In genomic region chr10:112907893-112908292, GRCh38 we compare ENCODE assay signal across 2 cellular contexts.
TF ChIP-seq lines count a peak whose summit lies in the region.

No MANE protein-coding gene starts in this region.

TF ChIP-seq in SK-N-SH treated with all-trans-retinoic acid at 6 μM for 48 hours, 23 proteins besides CTCF, POLR2A, EP300 and RAD21 (continued from another document):
- TF ChIP-seq CREB5 (CRISPR knock-in tag; IDR thresholded peaks at IDR 0.05; ENCODE audit: low read depth) (no peak), OSR1 (CRISPR knock-in tag; IDR thresholded peaks at IDR 0.05) (no peak), ARNTL (CRISPR knock-in tag; IDR thresholded peaks at IDR 0.05; ENCODE audit: borderline replicate concordance, low read depth) (no peak)
- TF ChIP-seq, protein P1, sequence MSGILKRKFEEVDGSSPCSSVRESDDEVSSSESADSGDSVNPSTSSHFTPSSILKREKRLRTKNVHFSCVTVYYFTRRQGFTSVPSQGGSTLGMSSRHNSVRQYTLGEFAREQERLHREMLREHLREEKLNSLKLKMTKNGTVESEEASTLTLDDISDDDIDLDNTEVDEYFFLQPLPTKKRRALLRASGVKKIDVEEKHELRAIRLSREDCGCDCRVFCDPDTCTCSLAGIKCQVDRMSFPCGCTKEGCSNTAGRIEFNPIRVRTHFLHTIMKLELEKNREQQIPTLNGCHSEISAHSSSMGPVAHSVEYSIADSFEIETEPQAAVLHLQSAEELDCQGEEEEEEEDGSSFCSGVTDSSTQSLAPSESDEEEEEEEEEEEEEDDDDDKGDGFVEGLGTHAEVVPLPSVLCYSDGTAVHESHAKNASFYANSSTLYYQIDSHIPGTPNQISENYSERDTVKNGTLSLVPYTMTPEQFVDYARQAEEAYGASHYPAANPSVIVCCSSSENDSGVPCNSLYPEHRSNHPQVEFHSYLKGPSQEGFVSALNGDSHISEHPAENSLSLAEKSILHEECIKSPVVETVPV (CRISPR knock-in tag; IDR thresholded peaks at IDR 0.05), result no peak
- TF ChIP-seq, protein P2, sequence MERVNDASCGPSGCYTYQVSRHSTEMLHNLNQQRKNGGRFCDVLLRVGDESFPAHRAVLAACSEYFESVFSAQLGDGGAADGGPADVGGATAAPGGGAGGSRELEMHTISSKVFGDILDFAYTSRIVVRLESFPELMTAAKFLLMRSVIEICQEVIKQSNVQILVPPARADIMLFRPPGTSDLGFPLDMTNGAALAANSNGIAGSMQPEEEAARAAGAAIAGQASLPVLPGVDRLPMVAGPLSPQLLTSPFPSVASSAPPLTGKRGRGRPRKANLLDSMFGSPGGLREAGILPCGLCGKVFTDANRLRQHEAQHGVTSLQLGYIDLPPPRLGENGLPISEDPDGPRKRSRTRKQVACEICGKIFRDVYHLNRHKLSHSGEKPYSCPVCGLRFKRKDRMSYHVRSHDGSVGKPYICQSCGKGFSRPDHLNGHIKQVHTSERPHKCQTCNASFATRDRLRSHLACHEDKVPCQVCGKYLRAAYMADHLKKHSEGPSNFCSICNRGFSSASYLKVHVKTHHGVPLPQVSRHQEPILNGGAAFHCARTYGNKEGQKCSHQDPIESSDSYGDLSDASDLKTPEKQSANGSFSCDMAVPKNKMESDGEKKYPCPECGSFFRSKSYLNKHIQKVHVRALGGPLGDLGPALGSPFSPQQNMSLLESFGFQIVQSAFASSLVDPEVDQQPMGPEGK (CRISPR knock-in tag; IDR thresholded peaks at IDR 0.05; ENCODE audit: borderline replicate concordance), result no peak
TF ChIP-seq in SK-N-SH treated with all-trans-retinoic acid at 6 μM for 48 hours: peak in this region for 0.

TF ChIP-seq in SK-N-SH, 30 proteins besides CTCF, POLR2A, EP300 and RAD21 (continued from another document):
- TF ChIP-seq, protein P3, sequence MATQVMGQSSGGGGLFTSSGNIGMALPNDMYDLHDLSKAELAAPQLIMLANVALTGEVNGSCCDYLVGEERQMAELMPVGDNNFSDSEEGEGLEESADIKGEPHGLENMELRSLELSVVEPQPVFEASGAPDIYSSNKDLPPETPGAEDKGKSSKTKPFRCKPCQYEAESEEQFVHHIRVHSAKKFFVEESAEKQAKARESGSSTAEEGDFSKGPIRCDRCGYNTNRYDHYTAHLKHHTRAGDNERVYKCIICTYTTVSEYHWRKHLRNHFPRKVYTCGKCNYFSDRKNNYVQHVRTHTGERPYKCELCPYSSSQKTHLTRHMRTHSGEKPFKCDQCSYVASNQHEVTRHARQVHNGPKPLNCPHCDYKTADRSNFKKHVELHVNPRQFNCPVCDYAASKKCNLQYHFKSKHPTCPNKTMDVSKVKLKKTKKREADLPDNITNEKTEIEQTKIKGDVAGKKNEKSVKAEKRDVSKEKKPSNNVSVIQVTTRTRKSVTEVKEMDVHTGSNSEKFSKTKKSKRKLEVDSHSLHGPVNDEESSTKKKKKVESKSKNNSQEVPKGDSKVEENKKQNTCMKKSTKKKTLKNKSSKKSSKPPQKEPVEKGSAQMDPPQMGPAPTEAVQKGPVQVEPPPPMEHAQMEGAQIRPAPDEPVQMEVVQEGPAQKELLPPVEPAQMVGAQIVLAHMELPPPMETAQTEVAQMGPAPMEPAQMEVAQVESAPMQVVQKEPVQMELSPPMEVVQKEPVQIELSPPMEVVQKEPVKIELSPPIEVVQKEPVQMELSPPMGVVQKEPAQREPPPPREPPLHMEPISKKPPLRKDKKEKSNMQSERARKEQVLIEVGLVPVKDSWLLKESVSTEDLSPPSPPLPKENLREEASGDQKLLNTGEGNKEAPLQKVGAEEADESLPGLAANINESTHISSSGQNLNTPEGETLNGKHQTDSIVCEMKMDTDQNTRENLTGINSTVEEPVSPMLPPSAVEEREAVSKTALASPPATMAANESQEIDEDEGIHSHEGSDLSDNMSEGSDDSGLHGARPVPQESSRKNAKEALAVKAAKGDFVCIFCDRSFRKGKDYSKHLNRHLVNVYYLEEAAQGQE (IDR thresholded peaks at IDR 0.05; ENCODE audit: low read depth, low read length), result no peak
- TF ChIP-seq GATA2 (CRISPR knock-in tag; IDR thresholded peaks at IDR 0.05) (no peak), MAX (IDR thresholded peaks at IDR 0.05; ENCODE audit: low read depth) (no peak), GABPA (IDR thresholded peaks at IDR 0.05; ENCODE audit: low read depth) (no peak), JUND (IDR thresholded peaks at IDR 0.05) (no peak), ELF1 (IDR thresholded peaks at IDR 0.05) (no peak), SIN3A (IDR thresholded peaks at IDR 0.05; ENCODE audit: borderline replicate concordance, low read depth, low read length) (no peak), NRF1 (IDR thresholded peaks at IDR 0.05; ENCODE audit: low read depth, low read length) (no peak), PBX3 (IDR thresholded peaks at IDR 0.05) (no peak), SMC3 (IDR thresholded peaks at IDR 0.05; ENCODE audit: low read depth, low read length) (no peak), NFIC (IDR thresholded peaks at IDR 0.05; ENCODE audit: borderline replicate concordance) (no peak)
TF ChIP-seq in SK-N-SH: peak in this region for 0.
